ENCODE assay signal across 11 cellular contexts in genomic region chr19:10975374-10976036, GRCh38. TPM values are rescaled to one million over a fixed set of nuclear protein-coding genes. Genes with fewer than 3 reads are reported as not detected.
A peak's percentile ranks its signal among the peaks of the same experiment; 100 is the strongest.
DNase-seq lines count a peak whose midpoint lies in the region; ATAC-seq and TF ChIP-seq lines count a peak whose summit lies in the region.
"Had no signal": no experiment of that assay in that cellular context is flagged by ENCODE, and none has a peak within 500 bp of the region (broad histone marks: within the 10 kb centered on the region; RNA-seq: fewer than 3 reads in every experiment).

No MANE protein-coding gene starts in this region.

- in situ Hi-C loops in GM23248 (cut with MboI), result no loop called here

- CTCF ChIA-PET in activated CD4-positive, alpha-beta memory T cell treated with anti-CD3 and anti-CD28 coated beads, Interleukin-2, amount 10 ng/mL, durations not matched to agents 7 days and 5 days (lab: Charles Lee), result no interaction called here

- no peaks in the 10 kb centered on the region for H3K9me2 ChIP-seq in GM23248 (ENCODE audit: insufficient read depth)

- no peak for TF ChIP-seq CTCF in coronary artery (IDR thresholded peaks at IDR 0.05)
- no peak for TF ChIP-seq CTCF in liver (IDR thresholded peaks at IDR 0.05; ENCODE audit: low read depth, low read length, missing input control)

- H3K9ac ChIP-seq in GM23248 (0 out of 2 replicates have a peak overlapping the region, but pooled peaks have one; percentile 29), liver (ENCODE audit: low read depth in 1 of 2, low read length in 2 of 2) (no peak overlapping the region)

- no peaks in the 10 kb centered on the region for H3K36me3 ChIP-seq in GM23248 (ENCODE audit: low read depth)
- no peaks in the 10 kb centered on the region for H3K36me3 ChIP-seq in liver (ENCODE audit: control insufficient read depth in 4 of 4, insufficient read depth in 3 of 4, low read depth in 1 of 4, low read length in 3 of 4)

- no peaks in the 10 kb centered on the region for H3F3A ChIP-seq in GM23248 (ENCODE audit: insufficient read depth)

- peaks cover 99% of the 10 kb centered on the region for H3K79me2 ChIP-seq in GM23248 (ENCODE audit: insufficient read depth)

- no peak overlapping the region for H3K4me3 ChIP-seq in GM23248
- H3K4me3 ChIP-seq in coronary artery, result peak overlapping the region; percentile 63
- no peak overlapping the region for H3K4me3 ChIP-seq in liver (ENCODE audit: low read depth in 1 of 3, low read length in 3 of 3)

- H2AFZ ChIP-seq in GM23248, result no peak overlapping the region

- WGBS in GM23248 (ENCODE audit: low coverage in 1 of 2, low lambda C conversion rate in 2 of 2, missing lambda C conversion rate in 2 of 2), 2 experiments, result 80 to 83% methylated on average over 15 of the region's 15 CpGs
- WGBS in liver, result 83% methylated on average over 15 of the region's 15 CpGs

- H3K9me3 ChIP-seq in GM23248 (ENCODE audit: low read depth) (no peaks in the 10 kb centered on the region), liver (ENCODE audit: control insufficient read depth in 4 of 4, low read length in 3 of 4) (no peaks in the 10 kb centered on the region)

- H3K27ac Mint-ChIP-seq in stimulated activated memory B cell treated with anti-CD40 and anti-IgM and Interleukin-4, amounts not matched to agents 10 μg/mL and 1 μg/mL and 100 μg/mL, for 72 hours, result peak overlapping the region; percentile 14
- H3K27ac Mint-ChIP-seq in activated CD4-positive, alpha-beta memory T cell treated with anti-CD3 and anti-CD28 coated beads, Interleukin-2, amount 10 ng/mL, durations not matched to agents 7 days and 5 days, result no peak overlapping the region

- H3K27me3 ChIP-seq in GM23248 (replicated peaks; ENCODE audit: insufficient read depth), result no peaks in the 10 kb centered on the region
- no peaks in the 10 kb centered on the region for H3K27me3 ChIP-seq in liver (ENCODE audit: control insufficient read depth in 4 of 4, insufficient read depth in 4 of 4, low read length in 3 of 4)

- no peak for TF ChIP-seq RAD21 in liver (IDR thresholded peaks at IDR 0.05)

- H3K27ac ChIP-seq in GM23248 (no peak overlapping the region), coronary artery (peak overlapping the region; percentile 58 to 74), liver (ENCODE audit: low read depth in 1 of 2, low read length in 2 of 2) (peak overlapping the region in 1 of 2 donors; percentile 50)

- H3K4me2 ChIP-seq in GM23248 (ENCODE audit: unreplicated experiment), result no peak overlapping the region

- peaks cover 13% of the 10 kb centered on the region; the same call in 1 of the 2 replicates for H3K4me1 ChIP-seq in GM23248 (ENCODE audit: insufficient read depth)
- H3K4me1 ChIP-seq in liver (ENCODE audit: control insufficient read depth in 4 of 4, insufficient read depth in 4 of 4, low read length in 3 of 4), result peaks cover 0 to 12% (median 4%) of the 10 kb centered on the region in 4 donors

- no peaks in the 10 kb centered on the region for H4K20me1 ChIP-seq in GM23248 (ENCODE audit: insufficient read depth)

- peak; percentile 42 for DNase-seq in GM23248
- no peak for DNase-seq in coronary artery (ENCODE audit: low spot score)
- DNase-seq in DMS 273 treated with DMSO at 0.1 percent for 48 hours (lab: John Stamatoyannopoulos, UW), result no peak
- no peak for DNase-seq in NCI-H446 treated with DMSO at 0.1 percent for 48 hours (lab: John Stamatoyannopoulos, UW)
- no peak for DNase-seq in activated CD4-positive, alpha-beta memory T cell treated with anti-CD3 and anti-CD28 coated beads, Interleukin-2, amount 10 ng/mL, durations not matched to agents 7 days and 5 days
- DNase-seq: DND-41, SIG-M5 had no signal

- POLR2A ChIA-PET in activated CD4-positive, alpha-beta memory T cell treated with anti-CD3 and anti-CD28 coated beads, Interleukin-2, amount 10 ng/mL, durations not matched to agents 7 days and 5 days (lab: Charles Lee), result no interaction called here

- H3K9me3 Mint-ChIP-seq in stimulated activated memory B cell treated with anti-CD40 and anti-IgM and Interleukin-4, amounts not matched to agents 10 μg/mL and 1 μg/mL and 100 μg/mL, for 72 hours, result no peaks in the 10 kb centered on the region
- no peaks in the 10 kb centered on the region for H3K9me3 Mint-ChIP-seq in activated CD4-positive, alpha-beta memory T cell treated with anti-CD3 and anti-CD28 coated beads, Interleukin-2, amount 10 ng/mL, durations not matched to agents 7 days and 5 days
- H3K9me3 Mint-ChIP-seq: neural crest cell had no signal

- peaks cover 52% of the 10 kb centered on the region for H3K4me1 Mint-ChIP-seq in stimulated activated memory B cell treated with anti-CD40 and anti-IgM and Interleukin-4, amounts not matched to agents 10 μg/mL and 1 μg/mL and 100 μg/mL, for 72 hours
- H3K4me1 Mint-ChIP-seq in activated CD4-positive, alpha-beta memory T cell treated with anti-CD3 and anti-CD28 coated beads, Interleukin-2, amount 10 ng/mL, durations not matched to agents 7 days and 5 days, result peaks cover 22% of the 10 kb centered on the region

- H3K36me3 Mint-ChIP-seq in stimulated activated memory B cell treated with anti-CD40 and anti-IgM and Interleukin-4, amounts not matched to agents 10 μg/mL and 1 μg/mL and 100 μg/mL, for 72 hours, result peaks cover 8% of the 10 kb centered on the region
- peaks cover 6% of the 10 kb centered on the region for H3K36me3 Mint-ChIP-seq in activated CD4-positive, alpha-beta memory T cell treated with anti-CD3 and anti-CD28 coated beads, Interleukin-2, amount 10 ng/mL, durations not matched to agents 7 days and 5 days (ENCODE audit: low read depth)

- ATAC-seq in stimulated activated memory B cell treated with anti-CD40 and anti-IgM and Interleukin-4, amounts not matched to agents 10 μg/mL and 1 μg/mL and 100 μg/mL, for 72 hours, result no peak
- no peak for ATAC-seq in HG03280 (IDR thresholded peaks at IDR 0.05; ENCODE audit: unreplicated experiment)

- no peaks in the 10 kb centered on the region for H3K27me3 Mint-ChIP-seq in stimulated activated memory B cell treated with anti-CD40 and anti-IgM and Interleukin-4, amounts not matched to agents 10 μg/mL and 1 μg/mL and 100 μg/mL, for 72 hours
- no peaks in the 10 kb centered on the region for H3K27me3 Mint-ChIP-seq in activated CD4-positive, alpha-beta memory T cell treated with anti-CD3 and anti-CD28 coated beads, Interleukin-2, amount 10 ng/mL, durations not matched to agents 7 days and 5 days

- no peak overlapping the region for H3K4me3 Mint-ChIP-seq in stimulated activated memory B cell treated with anti-CD40 and anti-IgM and Interleukin-4, amounts not matched to agents 10 μg/mL and 1 μg/mL and 100 μg/mL, for 72 hours
- H3K4me3 Mint-ChIP-seq in activated CD4-positive, alpha-beta memory T cell treated with anti-CD3 and anti-CD28 coated beads, Interleukin-2, amount 10 ng/mL, durations not matched to agents 7 days and 5 days, result no peak overlapping the region
- H3K4me3 Mint-ChIP-seq: neural crest cell had no signal

TF ChIP-seq in liver, 16 proteins besides CTCF, POLR2A, EP300 and RAD21:
- no peak for TF ChIP-seq YY1 (IDR thresholded peaks at IDR 0.05)
- peak; percentile 38 for TF ChIP-seq NR2F2 (IDR thresholded peaks at IDR 0.05)
TF ChIP-seq in liver: peak in this region for 1.

RNA-seq across cellular contexts. Expression of gene SMARCA4, which starts 14.7 kb away (rescaled TPM):
- 44.0 and 57.8 TPM in 2 replicates for total RNA-seq in GM23248 (2014; rRNA removed; shearing (Covaris generic))
- polyA plus RNA-seq in GM23248 (2016; fragmentation: Nextera tagmentation; extraction: Ambion mirVana), result 35.3 and 37.1 TPM in 2 replicates
- total RNA-seq in liver, result 10 to 100 TPM; 28.9 to 35.4 TPM
- polyA plus RNA-seq in liver, result 10 to 100 TPM; 15.9 to 16.0 TPM
- 10 to 100 TPM; 89.8 to 97.6 TPM for total RNA-seq in activated CD4-positive, alpha-beta memory T cell treated with anti-CD3 and anti-CD28 coated beads, Interleukin-2, amount 10 ng/mL, durations not matched to agents 7 days and 5 days

RNA-seq across cellular contexts. Expression of gene TIMM29, which starts 46.9 kb away (rescaled TPM):
- 37.6 and 57.5 TPM in 2 replicates for total RNA-seq in GM23248 (2014; rRNA removed; shearing (Covaris generic))
- polyA plus RNA-seq in GM23248 (2016; fragmentation: Nextera tagmentation; extraction: Ambion mirVana) (20.3 and 20.8 TPM in 2 replicates), liver (10 to 100 TPM in 1 of 2 donors, 1 to 10 TPM in 1; 9.4 to 10.4 TPM)
- total RNA-seq in liver, result 10 to 100 TPM; 18.8 to 25.2 TPM
- total RNA-seq in activated CD4-positive, alpha-beta memory T cell treated with anti-CD3 and anti-CD28 coated beads, Interleukin-2, amount 10 ng/mL, durations not matched to agents 7 days and 5 days, result 10 to 100 TPM; 24.3 to 25.7 TPM

RNA-seq across cellular contexts. Expression of gene YIPF2, which starts 47.1 kb away (rescaled TPM):
- total RNA-seq in GM23248 (2014; rRNA removed; shearing (Covaris generic)), result 114 and 140 TPM in 2 replicates
- polyA plus RNA-seq in GM23248 (2016; fragmentation: Nextera tagmentation; extraction: Ambion mirVana) (57.3 and 61.5 TPM in 2 replicates), liver (10 to 100 TPM; 13.2 to 36.9 TPM)
- 10 to 100 TPM; 34.7 to 37.4 TPM for total RNA-seq in liver
- total RNA-seq in activated CD4-positive, alpha-beta memory T cell treated with anti-CD3 and anti-CD28 coated beads, Interleukin-2, amount 10 ng/mL, durations not matched to agents 7 days and 5 days, result 10 to 100 TPM; 23.8 to 26.0 TPM
